In the genomic region with DNA sequence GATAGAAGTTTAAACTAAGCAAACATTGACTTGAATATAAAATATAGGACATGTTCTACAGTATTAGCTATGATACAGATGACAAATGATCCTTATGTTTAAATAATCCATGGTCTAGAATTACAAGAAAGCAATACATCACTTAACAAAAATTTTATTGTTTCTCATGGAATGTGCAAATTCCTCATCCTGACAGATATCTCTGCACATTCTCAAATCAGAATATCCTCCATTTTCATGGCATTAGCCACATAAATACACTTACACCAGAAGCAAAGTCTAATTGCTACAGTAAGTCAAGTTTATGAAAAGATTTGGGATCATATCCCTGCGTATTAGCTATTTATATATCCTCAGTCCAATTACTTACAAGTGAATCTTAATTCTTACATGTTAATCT, we compare ENCODE assay signal across 27 cellular contexts. TPM values are rescaled to one million over a fixed set of nuclear protein-coding genes. Genes with fewer than 3 reads are reported as not detected.
"Had no signal": no experiment of that assay in that cellular context is flagged by ENCODE, and none has a peak within 500 bp of the region (broad histone marks: within the 10 kb centered on the region; RNA-seq: fewer than 3 reads in every experiment).

No MANE protein-coding gene starts in this region.

- H3K4me1 Mint-ChIP-seq: nephron progenitor cell; stimulated activated effector memory CD8-positive, alpha-beta T cell treated with anti-CD3 and anti-CD28 coated beads, Interleukin-12 subunit alpha, Interleukin-12 subunit beta, amount 100 ng/mL, for 72 hours; stimulated activated naive B cell treated with anti-CD40 and anti-IgM and Interleukin-4, amounts not matched to agents 10 μg/mL and 1 μg/mL and 100 μg/mL, for 72 hours had no signal

- ATAC-seq: natural killer cell treated with Interleukin-12 subunit alpha and Interleukin-12 subunit beta and Interleukin-15 and Interleukin-18, amount 100 ng/mL, for 72 hours; pancreas; right cardiac atrium; right lobe of liver; stimulated activated effector memory CD8-positive, alpha-beta T cell treated with anti-CD3 and anti-CD28 coated beads, Interleukin-12 subunit alpha, Interleukin-12 subunit beta, amount 100 ng/mL, for 72 hours; stimulated activated naive B cell treated with anti-CD40 and anti-IgM and Interleukin-4, amounts not matched to agents 10 μg/mL and 1 μg/mL and 100 μg/mL, for 72 hours had no signal

- H3K4me3 Mint-ChIP-seq: natural killer cell treated with Interleukin-12 subunit alpha and Interleukin-12 subunit beta and Interleukin-15 and Interleukin-18, amount 100 ng/mL, for 72 hours; nephron progenitor cell; neural crest cell; stimulated activated effector memory CD8-positive, alpha-beta T cell treated with anti-CD3 and anti-CD28 coated beads, Interleukin-12 subunit alpha, Interleukin-12 subunit beta, amount 100 ng/mL, for 72 hours; stimulated activated naive B cell treated with anti-CD40 and anti-IgM and Interleukin-4, amounts not matched to agents 10 μg/mL and 1 μg/mL and 100 μg/mL, for 72 hours; stimulated activated naive CD8-positive, alpha-beta T cell treated with anti-CD3 and anti-CD28 coated beads, Interleukin-15, Interleukin-2, amounts not matched to agents 100 ng/mL and 50 ng/mL, for 24 hours had no signal

- H3K27me3 Mint-ChIP-seq: natural killer cell treated with Interleukin-12 subunit alpha and Interleukin-12 subunit beta and Interleukin-15 and Interleukin-18, amount 100 ng/mL, for 72 hours; stimulated activated naive B cell treated with anti-CD40 and anti-IgM and Interleukin-4, amounts not matched to agents 10 μg/mL and 1 μg/mL and 100 μg/mL, for 72 hours; stimulated activated naive CD8-positive, alpha-beta T cell treated with anti-CD3 and anti-CD28 coated beads, Interleukin-15, Interleukin-2, amounts not matched to agents 100 ng/mL and 50 ng/mL, for 24 hours had no signal

- FAIRE-seq: pancreas, small intestine, urothelium cell line had no signal

- H3K27ac ChIP-seq: neutrophil, pancreas, prostate gland, right lobe of liver, sigmoid colon, stomach, thoracic aorta, thyroid gland, tibial nerve, upper lobe of left lung, vagina had no signal

- H3K4me1 ChIP-seq: pancreas, prostate gland, right lobe of liver, sigmoid colon, stomach, thyroid gland, tibial nerve, upper lobe of left lung, vagina had no signal

- H3K36me3 ChIP-seq: neutrophil, pancreas, prostate gland, right lobe of liver, sigmoid colon, stomach, thoracic aorta, thyroid gland, tibial nerve, upper lobe of left lung, vagina had no signal

- H3K27me3 ChIP-seq: neutrophil, pancreas, right lobe of liver, sigmoid colon, stomach, thyroid gland, tibial nerve, upper lobe of left lung, vagina had no signal

- H3K4me3 ChIP-seq: pancreas, prostate gland, right lobe of liver, sigmoid colon, stomach, thoracic aorta, thyroid gland, tibial nerve, upper lobe of left lung, vagina had no signal

- DNase-seq: nephron progenitor cell; nucleus accumbens; pancreas; right cardiac atrium; right lobe of liver; sigmoid colon; small intestine; stimulated activated CD4-positive, alpha-beta T cell treated with anti-CD3 and anti-CD28 coated beads, Interleukin-15, amount 100 ng/mL, for 24 hours; stimulated activated CD4-positive, alpha-beta T cell treated with anti-CD3 and anti-CD28 coated beads, Interleukin-2, amount 100 ng/mL, for 24 hours; stimulated activated CD4-positive, alpha-beta T cell treated with anti-CD3 and anti-CD28 coated beads, Interleukin-2, amount 100 ng/mL, for 48 hours; stimulated activated CD4-positive, alpha-beta T cell treated with anti-CD3 and anti-CD28 coated beads, Interleukin-4, amount 100 ng/mL, for 24 hours; stimulated activated naive B cell treated with anti-CD40 and anti-IgM and Interleukin-4, amounts not matched to agents 10 μg/mL and 1 μg/mL and 100 μg/mL, for 72 hours; stimulated activated naive CD4-positive, alpha-beta T cell treated with Interleukin-2 at 50 U/mL for 16 hours; stomach; thyroid gland; trophoblast cell; upper lobe of left lung had no signal

- H3K27ac Mint-ChIP-seq: natural killer cell treated with Interleukin-12 subunit alpha and Interleukin-12 subunit beta and Interleukin-15 and Interleukin-18, amount 100 ng/mL, for 72 hours; nephron progenitor cell; stimulated activated effector memory CD8-positive, alpha-beta T cell treated with anti-CD3 and anti-CD28 coated beads, Interleukin-12 subunit alpha, Interleukin-12 subunit beta, amount 100 ng/mL, for 72 hours; stimulated activated naive B cell treated with anti-CD40 and anti-IgM and Interleukin-4, amounts not matched to agents 10 μg/mL and 1 μg/mL and 100 μg/mL, for 72 hours; stimulated activated naive CD8-positive, alpha-beta T cell treated with anti-CD3 and anti-CD28 coated beads, Interleukin-15, Interleukin-2, amounts not matched to agents 100 ng/mL and 50 ng/mL, for 24 hours had no signal

- H3K9me3 ChIP-seq: neutrophil, pancreas, prostate gland, right lobe of liver, sigmoid colon, stomach, thoracic aorta, thyroid gland, tibial nerve, upper lobe of left lung, vagina had no signal

- H3K36me3 Mint-ChIP-seq: natural killer cell treated with Interleukin-12 subunit alpha and Interleukin-12 subunit beta and Interleukin-15 and Interleukin-18, amount 100 ng/mL, for 72 hours; stimulated activated effector memory CD8-positive, alpha-beta T cell treated with anti-CD3 and anti-CD28 coated beads, Interleukin-12 subunit alpha, Interleukin-12 subunit beta, amount 100 ng/mL, for 72 hours; stimulated activated naive B cell treated with anti-CD40 and anti-IgM and Interleukin-4, amounts not matched to agents 10 μg/mL and 1 μg/mL and 100 μg/mL, for 72 hours had no signal

- H3K9me3 Mint-ChIP-seq: natural killer cell treated with Interleukin-12 subunit alpha and Interleukin-12 subunit beta and Interleukin-15 and Interleukin-18, amount 100 ng/mL, for 72 hours; nephron progenitor cell; neural crest cell; stimulated activated naive B cell treated with anti-CD40 and anti-IgM and Interleukin-4, amounts not matched to agents 10 μg/mL and 1 μg/mL and 100 μg/mL, for 72 hours; stimulated activated naive CD8-positive, alpha-beta T cell treated with anti-CD3 and anti-CD28 coated beads, Interleukin-15, Interleukin-2, amounts not matched to agents 100 ng/mL and 50 ng/mL, for 24 hours had no signal

RNA-seq across cellular contexts. Expression of a gene that starts 57.6 kb away (rescaled TPM):
- total RNA-seq: natural killer cell treated with Interleukin-12 subunit alpha and Interleukin-12 subunit beta and Interleukin-15 and Interleukin-18, amount 100 ng/mL, for 72 hours had no signal
